36 cellular contexts compared by ENCODE assay signal in the genomic region with DNA sequence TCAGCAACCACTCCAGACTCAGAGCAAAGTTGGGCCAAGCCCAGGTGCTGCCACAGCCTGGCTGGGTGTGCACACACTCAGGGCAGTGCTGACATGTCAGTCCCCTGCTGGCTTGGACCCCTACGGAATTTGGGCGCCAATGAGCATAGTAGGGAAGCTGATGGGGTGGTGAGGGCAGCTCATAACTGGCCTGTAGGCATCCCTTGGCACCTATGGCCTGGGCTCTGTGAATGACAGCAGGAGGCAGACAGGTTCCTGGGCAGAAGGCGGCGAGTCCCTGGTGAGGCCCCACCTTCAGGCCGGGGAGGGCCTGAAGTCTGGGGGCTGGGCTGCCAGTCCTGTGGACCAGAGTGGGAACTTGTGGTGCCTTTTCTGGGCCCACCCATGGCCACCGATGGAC. TPM values are rescaled to one million over a fixed set of nuclear protein-coding genes. Genes with fewer than 3 reads are reported as not detected.
"Had no signal": no experiment of that assay in that cellular context is flagged by ENCODE, and none has a peak within 500 bp of the region (broad histone marks: within the 10 kb centered on the region; RNA-seq: fewer than 3 reads in every experiment).

No MANE protein-coding gene starts in this region.

- H3K36me3 ChIP-seq: MG63 had no signal

- DNase-seq: Karpas-422, Kasumi-1, KG1, MG63, MM.1S, MV-4-11, NCI-H1048, NCI-H1092, NCI-H1092 treated with DMSO at 0.1 percent for 48 hours, NCI-H1105, NCI-H1105 treated with DMSO at 0.1 percent for 48 hours, NCI-H1417, NCI-H1417 treated with DMSO at 0.1 percent for 48 hours, NCI-H1436, NCI-H1436 treated with DMSO at 0.1 percent for 48 hours, NCI-H146, NCI-H1694, NCI-H1694 treated with DMSO at 0.1 percent for 48 hours, NCI-H187, NCI-H187 treated with DMSO at 0.1 percent for 48 hours, NCI-H1930, NCI-H2029, NCI-H2029 treated with DMSO at 0.1 percent for 48 hours, NCI-H2081, NCI-H2081 treated with DMSO at 0.1 percent for 48 hours, NCI-H2107, NCI-H2171, NCI-H2171 treated with DMSO at 0.1 percent for 48 hours, NCI-H2227 treated with DMSO at 0.1 percent for 48 hours, NCI-H226, NCI-H345, NCI-H446, NCI-H446 treated with DMSO at 0.1 percent for 48 hours had no signal

- H3K4me3 ChIP-seq: MG63 had no signal

- H3K27me3 ChIP-seq: MG63 had no signal

- H3K9me3 ChIP-seq: MG63 had no signal

- H3K27ac ChIP-seq: KMS-11 had no signal

RNA-seq across cellular contexts. Expression of gene HSFX2, which starts 52.4 kb away (rescaled TPM):
- total RNA-seq: LHCN-M2, NCI-H460 had no signal
